ENCODE assay signal across 14 cellular contexts in the genomic region with DNA sequence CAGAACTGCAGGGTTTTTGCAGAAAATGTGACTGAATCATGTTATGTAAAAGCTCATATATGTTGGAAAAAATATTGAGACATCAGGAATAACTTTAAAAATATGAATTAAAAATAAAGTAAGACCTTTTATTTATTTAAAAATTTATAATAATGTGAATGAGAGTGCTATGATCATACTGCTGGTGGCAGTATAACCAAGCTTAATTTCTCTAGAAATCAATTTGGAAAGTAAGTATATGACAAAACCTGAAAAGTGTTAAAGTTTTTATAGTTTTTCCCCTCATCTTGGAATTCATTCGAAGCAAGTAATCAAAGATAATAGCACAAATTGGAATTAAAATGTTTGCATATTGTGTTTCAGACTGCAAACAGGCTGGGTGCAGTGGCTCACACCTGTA. TPM values are rescaled to one million over a fixed set of nuclear protein-coding genes. Genes with fewer than 3 reads are reported as not detected.
DNase-seq lines count a peak whose midpoint lies in the region; ATAC-seq, FAIRE-seq and TF ChIP-seq lines count a peak whose summit lies in the region.
"Had no signal": no experiment of that assay in that cellular context is flagged by ENCODE, and none has a peak within 500 bp of the region (broad histone marks: within the 10 kb centered on the region; RNA-seq: fewer than 3 reads in every experiment).

No MANE protein-coding gene starts in this region.

- no peak for TF ChIP-seq POLR2A in A549 (IDR thresholded peaks at IDR 0.05; ENCODE audit: low read length)

- no peaks in the 10 kb centered on the region for H3K27me3 ChIP-seq in CD8-positive, alpha-beta T cell (ENCODE audit: insufficient read depth, low read length)
- H3K27me3 ChIP-seq: right atrium auricular region, upper lobe of left lung had no signal

- H3K4me3 ChIP-seq in A549: no peak overlapping the region
- H3K4me3 ChIP-seq in CD8-positive, alpha-beta T cell (ENCODE audit: low read depth, low read length): no peak overlapping the region
- no peak overlapping the region for H3K4me3 ChIP-seq in OCI-LY7 (ENCODE audit: low read depth, low read length, poor library complexity, severe bottlenecking)
- H3K4me3 ChIP-seq: right atrium auricular region, upper lobe of left lung had no signal

- ATAC-seq in A549: no peak
- no peak for ATAC-seq in CD8-positive, alpha-beta T cell

- FAIRE-seq in A549 (lab: Jason Lieb, UNC): no peak

- H3K4me2 ChIP-seq in A549 (no peak overlapping the region), OCI-LY7 (ENCODE audit: low read length) (no peak overlapping the region)

- no peaks in the 10 kb centered on the region for H3K9me3 Mint-ChIP-seq in CD8-positive, alpha-beta T cell
- H3K9me3 Mint-ChIP-seq: dendritic cell treated with granulocyte-macrophage colony-stimulating factor and Interleukin-4, amounts not matched to agents 40 ng/mL and 50 ng/mL, for 4 days; WTC11 had no signal

- H3K9me3 ChIP-seq in A549 (no peaks in the 10 kb centered on the region), OCI-LY7 (ENCODE audit: low read length) (no peaks in the 10 kb centered on the region)
- no peaks in the 10 kb centered on the region for H3K9me3 ChIP-seq in CD8-positive, alpha-beta T cell (ENCODE audit: low read length)
- H3K9me3 ChIP-seq: right atrium auricular region, upper lobe of left lung had no signal

- H3K36me3 ChIP-seq in CD8-positive, alpha-beta T cell (ENCODE audit: insufficient read depth, low read length): no peaks in the 10 kb centered on the region
- H3K36me3 ChIP-seq in OCI-LY7 (ENCODE audit: insufficient read depth, low read length): no peaks in the 10 kb centered on the region
- H3K36me3 ChIP-seq: right atrium auricular region, upper lobe of left lung had no signal

- H3K27ac ChIP-seq in A549 (no peak overlapping the region), OCI-LY7 (ENCODE audit: low read depth, low read length, poor library complexity, severe bottlenecking) (no peak overlapping the region)
- no peak overlapping the region for H3K27ac ChIP-seq in CD8-positive, alpha-beta T cell (ENCODE audit: low read depth, low read length)
- H3K27ac ChIP-seq: right atrium auricular region, upper lobe of left lung had no signal

- peak; percentile 40; the same call in 2 of the 3 replicates for TF ChIP-seq CTCF in A549 (IDR thresholded peaks at IDR 0.05)
- TF ChIP-seq CTCF in CD8-positive, alpha-beta T cell (IDR thresholded peaks at IDR 0.05): peak; percentile 59
- no peak; the same call in 1 of the 2 replicates for TF ChIP-seq CTCF in OCI-LY7 (conservative IDR thresholded peaks at IDR 0.05; ENCODE audit: low read length)

- CTCF ChIA-PET in A549 (lab: Yijun Ruan, JAX) (interaction anchor here (0.7 to 2.3 kb wide), 3 partner anchors 120 to 403 kb away, joined by 3 to 11 read pairs (median 3); no protein-coding TSS in a partner anchor), OCI-LY7 (lab: Charles Lee; ENCODE audit: unreplicated experiment) (no interaction called here)
- CTCF ChIA-PET in CD8-positive, alpha-beta T cell (lab: Charles Lee): interaction anchor here (1.3 to 3.7 kb wide), 3 partner anchors 161 to 403 kb away, joined by 3 to 23 read pairs (median 8); partner anchors contain the start of gene DNAH7

- H3K36me3 Mint-ChIP-seq in CD8-positive, alpha-beta T cell: no peaks in the 10 kb centered on the region
- H3K36me3 Mint-ChIP-seq: WTC11 had no signal

- 86% methylated on average over 1 of the region's 1 CpG for WGBS in A549 (ENCODE audit: missing lambda C conversion rate)

- no peaks in the 10 kb centered on the region for H3K27me3 Mint-ChIP-seq in CD8-positive, alpha-beta T cell (ENCODE audit: low read depth)
- H3K27me3 Mint-ChIP-seq: dendritic cell treated with granulocyte-macrophage colony-stimulating factor and Interleukin-4, amounts not matched to agents 40 ng/mL and 50 ng/mL, for 4 days had no signal

- DNase-seq in A549 (ENCODE audit: low read depth in 1 of 2, low spot score in 1 of 2) (no peak), OCI-M1 (lab: John Stamatoyannopoulos, UW) (peak; percentile 35), fibroblast of peridontal ligament (ENCODE audit: extremely low read depth) (peak; percentile 67), NCI-H1048 (lab: John Stamatoyannopoulos, UW) (no peak), OCI-LY7 (ENCODE audit: low spot score) (no peak), NCI-H2196 treated with DMSO at 0.1 percent for 48 hours (lab: John Stamatoyannopoulos, UW; ENCODE audit: unreplicated experiment) (no peak)
- DNase-seq in CD8-positive, alpha-beta T cell: no peak
- DNase-seq in activated CD4-positive, alpha-beta T cell treated with anti-CD3 and anti-CD28 coated beads for 1 hour: no peak
- DNase-seq: midbrain, NCI-H1694, upper lobe of left lung had no signal

- intact Hi-C loops in CD8-positive, alpha-beta T cell (cut with DNase I, micrococcal nuclease): loop anchor here (2.0 to 10.0 kb wide), 7 partner anchors 87 to 790 kb away; no protein-coding TSS in a partner anchor
- intact Hi-C loops in OCI-LY7 (cut with micrococcal nuclease; ENCODE audit: unreplicated experiment): loop anchor here (5.0 kb wide), 2 partner anchors 332 to 403 kb away; partner anchors contain the start of gene DNAH7

- H3K4me1 Mint-ChIP-seq in CD8-positive, alpha-beta T cell (ENCODE audit: low read depth): peaks cover 74% of the 10 kb centered on the region

- BruUV-seq in OCI-LY7 (replicated peaks; lab: Mats Ljungman, UMichigan): no TSS peak

- no peak for TF ChIP-seq EP300 in A549 (IDR thresholded peaks at IDR 0.05)

- POLR2A ChIA-PET in A549 (lab: Yijun Ruan, JAX) (interaction anchor here (0.8 kb wide), 1 partner anchor 403 kb away, joined by 3 read pairs; no protein-coding TSS in a partner anchor), OCI-LY7 (lab: Charles Lee) (interaction anchor here (0.7 to 1.9 kb wide), 6 partner anchors 8 to 85 kb away, joined by 3 to 5 read pairs (median 4); partner anchors contain the start of gene SLC39A10)
- POLR2A ChIA-PET in CD8-positive, alpha-beta T cell (lab: Charles Lee): interaction anchor here (0.7 to 1.6 kb wide), 4 partner anchors 23 to 167 kb away, joined by 3 to 4 read pairs (median 3); no protein-coding TSS in a partner anchor

- peaks cover 26% of the 10 kb centered on the region for H3K79me2 ChIP-seq in OCI-LY7 (ENCODE audit: insufficient read depth, low read depth, low read length)

- peak; percentile 41 to 54; a peak in 4 of 5 replicates for TF ChIP-seq RAD21 in A549 (conservative IDR thresholded peaks at IDR 0.05 in 1 of 2, IDR thresholded peaks at IDR 0.05 in 1 of 2)

- peak overlapping the region; percentile 77 for H3K27ac Mint-ChIP-seq in CD8-positive, alpha-beta T cell
- H3K27ac Mint-ChIP-seq: dendritic cell treated with granulocyte-macrophage colony-stimulating factor and Interleukin-4, amounts not matched to agents 40 ng/mL and 50 ng/mL, for 4 days; WTC11 had no signal

- no peaks in the 10 kb centered on the region for H4K20me1 ChIP-seq in OCI-LY7 (ENCODE audit: insufficient read depth, low read length)

- H3K4me3 Mint-ChIP-seq in CD8-positive, alpha-beta T cell: no peak overlapping the region
- H3K4me3 Mint-ChIP-seq: dendritic cell treated with granulocyte-macrophage colony-stimulating factor and Interleukin-4, amounts not matched to agents 40 ng/mL and 50 ng/mL, for 4 days; WTC11 had no signal

- peaks cover 35% of the 10 kb centered on the region for H3K4me1 ChIP-seq in A549
- H3K4me1 ChIP-seq in CD8-positive, alpha-beta T cell (ENCODE audit: insufficient read depth, low read length): peaks cover 56% of the 10 kb centered on the region
- H3K4me1 ChIP-seq in OCI-LY7 (ENCODE audit: insufficient read depth, low read length, poor library complexity, severe bottlenecking): peaks cover 22% of the 10 kb centered on the region

- H2AFZ ChIP-seq in OCI-LY7 (ENCODE audit: low read length): no peak overlapping the region

- no peaks in the 10 kb centered on the region for H3K9me2 ChIP-seq in OCI-LY7 (ENCODE audit: insufficient read depth, low read length)

TF ChIP-seq in A549, 52 proteins besides CTCF, POLR2A, EP300 and RAD21:
- TF ChIP-seq SMC3 (IDR thresholded peaks at IDR 0.05) (peak; percentile 50), EHF (CRISPR knock-in tag; IDR thresholded peaks at IDR 0.05) (no peak)

RNA-seq across cellular contexts. Expression of gene SLC39A10, which starts 7.5 kb away (rescaled TPM):
- polyA plus RNA-seq in A549 (2011; rRNA removed) (34.2 and 42.6 TPM in 2 replicates), A549 (2017; fragmentation: RNase III; extraction: RNeasy Plus Mini Kit Qiagen cat#74134 plus additional on column Dnase treatment) (33.9 to 38.4 TPM (median 36.2 TPM) in 3 replicates)
- polyA plus RNA-seq in A549 (2012; cell fraction: cytosol; rRNA removed): 6.6 and 7.1 TPM in 2 replicates
- polyA plus RNA-seq in A549 (2012; cell fraction: nucleus; rRNA removed): 8.0 and 10.7 TPM in 2 replicates
- polyA minus RNA-seq in A549 (2011; rRNA and poly(A)+ RNA removed): 46.6 and 53.4 TPM in 2 replicates
- total RNA-seq in CD8-positive, alpha-beta T cell: 10 to 100 TPM; 35.0 to 36.3 TPM
- 14.7 and 19.6 TPM in 2 replicates for total RNA-seq in OCI-LY7 (2014; rRNA removed; shearing (Covaris generic))
- 31.9 and 34.1 TPM in 2 replicates for total RNA-seq in OCI-LY7 (2022)

Comparison
In these comparisons a context has a peak if more than half of its experiments do, and no peak if none do; other contexts are left out.
1. DNase-seq: peak in OCI-M1 (single experiment) and fibroblast of peridontal ligament (single experiment); none in A549 (0 of 2), CD8-positive, alpha-beta T cell (0 of 7), activated CD4-positive, alpha-beta T cell treated with anti-CD3 and anti-CD28 coated beads for 1 hour (single experiment), NCI-H1048 (single experiment), OCI-LY7 (single experiment) and NCI-H2196 treated with DMSO at 0.1 percent for 48 hours (single experiment).